Comparison of ENCODE assay signal across 8 cellular contexts in genomic region chr13:39144941-39145533, GRCh38.
DNase-seq lines count a peak whose midpoint lies in the region; ATAC-seq and TF ChIP-seq lines count a peak whose summit lies in the region.

No MANE protein-coding gene starts in this region.

- peak; percentile 80 for ATAC-seq in Right ventricle myocardium superior (ENCODE audit: poor library complexity)
- peak in 3 of 4 donors; percentile 42 to 74 (median 71) for ATAC-seq in psoas muscle
- no peak for ATAC-seq in HG03159 (IDR thresholded peaks at IDR 0.05; ENCODE audit: unreplicated experiment)

- no peak overlapping the region for H2AFZ ChIP-seq in MM.1S (ENCODE audit: low read length)

- DNase-seq in G401 (ENCODE audit: low spot score) (peak; percentile 53), MM.1S (peak; percentile 7), Right ventricle myocardium superior (peak; percentile 45), psoas muscle (peak; percentile 39 to 56), activated gamma-delta T cell treated with Interleukin-2 at 50 U/mL for 16 hours (no peak)
- DNase-seq in activated naive CD4-positive, alpha-beta T cell treated with anti-CD3 and anti-CD28 coated beads for 36 hours: peak; percentile 64

- H3K9ac ChIP-seq in MM.1S (ENCODE audit: low read length): no peak overlapping the region

- H3K9me3 Mint-ChIP-seq in activated naive CD4-positive, alpha-beta T cell treated with anti-CD3 and anti-CD28 coated beads for 36 hours: no peaks in the 10 kb centered on the region

- no peaks in the 10 kb centered on the region for H3K36me3 Mint-ChIP-seq in activated naive CD4-positive, alpha-beta T cell treated with anti-CD3 and anti-CD28 coated beads for 36 hours (ENCODE audit: low read depth)

- no peaks in the 10 kb centered on the region for H3F3A ChIP-seq in MM.1S (ENCODE audit: insufficient read depth, low read length)

- H3K79me2 ChIP-seq in MM.1S (ENCODE audit: low read length): no peaks in the 10 kb centered on the region

- TF ChIP-seq CTCF in 22Rv1 (IDR thresholded peaks at IDR 0.05) (peak; percentile 83), MM.1S (IDR thresholded peaks at IDR 0.05; ENCODE audit: low read length) (peak; percentile 39), psoas muscle (IDR thresholded peaks at IDR 0.05) (peak; percentile 68)

- no peak overlapping the region for H3K4me3 ChIP-seq in MM.1S (ENCODE audit: low read length)
- peak overlapping the region; percentile 12 for H3K4me3 ChIP-seq in psoas muscle

- H3K27ac ChIP-seq in 22Rv1: no peak overlapping the region
- no peak overlapping the region for H3K27ac ChIP-seq in MM.1S (ENCODE audit: low read length)
- H3K27ac ChIP-seq in psoas muscle: no peak overlapping the region

- peaks cover 25% of the 10 kb centered on the region for H3K4me1 Mint-ChIP-seq in activated naive CD4-positive, alpha-beta T cell treated with anti-CD3 and anti-CD28 coated beads for 36 hours (ENCODE audit: low read depth)

- intact Hi-C loops in activated naive CD4-positive, alpha-beta T cell treated with anti-CD3 and anti-CD28 coated beads for 36 hours (cut with micrococcal nuclease): loop anchor here (1.0 to 5.0 kb wide), 5 partner anchors 48 to 531 kb away; no protein-coding TSS in a partner anchor
- intact Hi-C loops in Right ventricle myocardium superior (cut with DNase I) (loop anchor here (2.0 kb wide), 2 partner anchors 118 to 468 kb away; no protein-coding TSS in a partner anchor), psoas muscle (cut with DNase I) (loop anchor here (1.0 to 10.0 kb wide), 5 partner anchors 110 to 471 kb away; no protein-coding TSS in a partner anchor)

- H3K4me1 ChIP-seq in MM.1S (ENCODE audit: low read length) (no peaks in the 10 kb centered on the region), psoas muscle (no peaks in the 10 kb centered on the region)

- no peak overlapping the region for H3K27ac Mint-ChIP-seq in activated naive CD4-positive, alpha-beta T cell treated with anti-CD3 and anti-CD28 coated beads for 36 hours

- CTCF ChIA-PET in activated naive CD4-positive, alpha-beta T cell treated with anti-CD3 and anti-CD28 coated beads for 36 hours (lab: Charles Lee): interaction anchor here (0.7 to 2.4 kb wide), 12 partner anchors 10 to 530 kb away, joined by 3 to 21 read pairs (median 4); no protein-coding TSS in a partner anchor

- H4K20me1 ChIP-seq in MM.1S (ENCODE audit: insufficient read depth, low read length): no peaks in the 10 kb centered on the region

- in situ Hi-C loops in G401 (cut with HindIII; ENCODE audit: low sequenced_read_pairs): no loop called here

- no peaks in the 10 kb centered on the region for H3K27me3 ChIP-seq in MM.1S (replicated peaks; ENCODE audit: insufficient read depth, low read length)
- no peaks in the 10 kb centered on the region for H3K27me3 ChIP-seq in psoas muscle (ENCODE audit: insufficient read depth in 3 of 3, low read length in 2 of 3)

- H3K9me3 ChIP-seq in MM.1S (replicated peaks; ENCODE audit: insufficient read depth, low read length): no peaks in the 10 kb centered on the region
- no peaks in the 10 kb centered on the region for H3K9me3 ChIP-seq in psoas muscle

- no peak overlapping the region for H3K4me3 Mint-ChIP-seq in activated naive CD4-positive, alpha-beta T cell treated with anti-CD3 and anti-CD28 coated beads for 36 hours

- H3K36me3 ChIP-seq in MM.1S (replicated peaks; ENCODE audit: insufficient read depth, low read length) (no peaks in the 10 kb centered on the region), psoas muscle (ENCODE audit: insufficient read depth in 1 of 2, low read depth in 1 of 2) (no peaks in the 10 kb centered on the region)

- no peak overlapping the region for H3K4me2 ChIP-seq in MM.1S (ENCODE audit: low read depth, low read length)

- 22 to 23% (median 22%) methylated on average over 8 of the region's 8 CpGs for WGBS in psoas muscle, 3 donors

- H3K9me2 ChIP-seq in MM.1S (replicated peaks; ENCODE audit: insufficient read depth, low read length): no peaks in the 10 kb centered on the region

- H3K27me3 Mint-ChIP-seq in activated naive CD4-positive, alpha-beta T cell treated with anti-CD3 and anti-CD28 coated beads for 36 hours (ENCODE audit: low read depth): peaks cover 33% of the 10 kb centered on the region
